ENCODE assay signal across 1 cellular context in the genomic region with DNA sequence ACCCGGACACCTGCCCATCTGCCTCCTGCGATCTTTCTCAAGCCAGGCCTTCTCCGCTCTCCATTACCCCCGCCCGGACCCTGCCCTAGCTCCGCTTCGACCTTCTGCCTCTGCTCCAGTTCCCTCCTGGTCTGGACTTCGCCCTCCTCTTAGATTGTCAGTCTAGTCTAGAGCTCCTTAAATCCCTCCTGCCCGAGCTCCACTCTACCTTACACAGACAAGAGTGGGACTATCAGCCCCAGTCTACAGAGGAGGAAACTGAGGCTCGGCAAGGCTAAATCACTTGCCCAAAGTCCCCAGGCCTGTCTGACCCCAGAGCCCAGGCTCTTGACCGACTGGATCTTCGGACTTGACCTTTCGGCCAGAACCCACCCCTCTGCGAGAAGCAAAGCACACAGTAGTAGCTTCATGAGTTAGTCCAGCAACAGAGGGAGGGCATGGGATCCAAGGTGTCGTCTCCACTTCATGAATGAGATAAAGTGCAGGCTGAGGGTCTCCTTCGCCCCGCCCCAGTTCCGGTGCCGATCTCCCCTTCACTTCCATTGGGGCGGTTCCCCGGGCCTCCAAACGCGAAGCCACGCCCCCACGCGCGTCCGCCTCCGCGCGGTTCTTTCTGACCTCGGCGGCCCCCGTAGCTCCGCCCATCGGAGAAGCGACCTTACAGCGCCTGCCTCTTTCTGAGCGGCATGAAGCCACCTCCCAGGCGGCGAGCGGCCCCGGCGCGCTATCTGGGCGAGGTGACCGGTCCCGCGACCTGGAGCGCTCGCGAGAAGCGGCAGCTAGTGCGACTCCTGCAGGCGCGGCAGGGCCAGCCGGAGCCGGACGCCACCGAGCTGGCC.
TF ChIP-seq lines count a peak whose summit lies in the region.

A gene with protein sequence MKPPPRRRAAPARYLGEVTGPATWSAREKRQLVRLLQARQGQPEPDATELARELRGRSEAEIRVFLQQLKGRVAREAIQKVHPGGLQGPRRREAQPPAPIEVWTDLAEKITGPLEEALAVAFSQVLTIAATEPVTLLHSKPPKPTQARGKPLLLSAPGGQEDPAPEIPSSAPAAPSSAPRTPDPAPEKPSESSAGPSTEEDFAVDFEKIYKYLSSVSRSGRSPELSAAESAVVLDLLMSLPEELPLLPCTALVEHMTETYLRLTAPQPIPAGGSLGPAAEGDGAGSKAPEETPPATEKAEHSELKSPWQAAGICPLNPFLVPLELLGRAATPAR (plus strand): TSS at position 658 of the 839 bp plus-strand sequence. CDS start 29 bp downstream, at position 687.

TF ChIP-seq in WTC11, 78 proteins besides CTCF, POLR2A, EP300 and RAD21 (continued from another document and continues in another):
- TF ChIP-seq, protein P1, sequence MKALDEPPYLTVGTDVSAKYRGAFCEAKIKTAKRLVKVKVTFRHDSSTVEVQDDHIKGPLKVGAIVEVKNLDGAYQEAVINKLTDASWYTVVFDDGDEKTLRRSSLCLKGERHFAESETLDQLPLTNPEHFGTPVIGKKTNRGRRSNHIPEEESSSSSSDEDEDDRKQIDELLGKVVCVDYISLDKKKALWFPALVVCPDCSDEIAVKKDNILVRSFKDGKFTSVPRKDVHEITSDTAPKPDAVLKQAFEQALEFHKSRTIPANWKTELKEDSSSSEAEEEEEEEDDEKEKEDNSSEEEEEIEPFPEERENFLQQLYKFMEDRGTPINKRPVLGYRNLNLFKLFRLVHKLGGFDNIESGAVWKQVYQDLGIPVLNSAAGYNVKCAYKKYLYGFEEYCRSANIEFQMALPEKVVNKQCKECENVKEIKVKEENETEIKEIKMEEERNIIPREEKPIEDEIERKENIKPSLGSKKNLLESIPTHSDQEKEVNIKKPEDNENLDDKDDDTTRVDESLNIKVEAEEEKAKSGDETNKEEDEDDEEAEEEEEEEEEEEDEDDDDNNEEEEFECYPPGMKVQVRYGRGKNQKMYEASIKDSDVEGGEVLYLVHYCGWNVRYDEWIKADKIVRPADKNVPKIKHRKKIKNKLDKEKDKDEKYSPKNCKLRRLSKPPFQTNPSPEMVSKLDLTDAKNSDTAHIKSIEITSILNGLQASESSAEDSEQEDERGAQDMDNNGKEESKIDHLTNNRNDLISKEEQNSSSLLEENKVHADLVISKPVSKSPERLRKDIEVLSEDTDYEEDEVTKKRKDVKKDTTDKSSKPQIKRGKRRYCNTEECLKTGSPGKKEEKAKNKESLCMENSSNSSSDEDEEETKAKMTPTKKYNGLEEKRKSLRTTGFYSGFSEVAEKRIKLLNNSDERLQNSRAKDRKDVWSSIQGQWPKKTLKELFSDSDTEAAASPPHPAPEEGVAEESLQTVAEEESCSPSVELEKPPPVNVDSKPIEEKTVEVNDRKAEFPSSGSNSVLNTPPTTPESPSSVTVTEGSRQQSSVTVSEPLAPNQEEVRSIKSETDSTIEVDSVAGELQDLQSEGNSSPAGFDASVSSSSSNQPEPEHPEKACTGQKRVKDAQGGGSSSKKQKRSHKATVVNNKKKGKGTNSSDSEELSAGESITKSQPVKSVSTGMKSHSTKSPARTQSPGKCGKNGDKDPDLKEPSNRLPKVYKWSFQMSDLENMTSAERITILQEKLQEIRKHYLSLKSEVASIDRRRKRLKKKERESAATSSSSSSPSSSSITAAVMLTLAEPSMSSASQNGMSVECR (CRISPR knock-in tag; IDR thresholded peaks at IDR 0.05; ENCODE audit: borderline replicate concordance): 0 out of 2 replicates have a peak, but pooled peaks have one; percentile 7
- TF ChIP-seq EMX1 (CRISPR knock-in tag; IDR thresholded peaks at IDR 0.05) (no peak), MXD4 (CRISPR knock-in tag; IDR thresholded peaks at IDR 0.05; ENCODE audit: borderline replicate concordance) (no peak), SMAD4 (CRISPR knock-in tag; IDR thresholded peaks at IDR 0.05) (no peak), SOX15 (CRISPR knock-in tag; IDR thresholded peaks at IDR 0.05) (no peak), ZNF138 (CRISPR knock-in tag; conservative IDR thresholded peaks at IDR 0.05) (peak; percentile 91; the same call in 1 of the 2 replicates), ZNF416 (CRISPR knock-in tag; IDR thresholded peaks at IDR 0.05) (no peak), HMGA2 (CRISPR knock-in tag; IDR thresholded peaks at IDR 0.05) (no peak), IRF2 (CRISPR knock-in tag; IDR thresholded peaks at IDR 0.05; ENCODE audit: borderline replicate concordance, low read depth) (no peak), SMAD3 (CRISPR knock-in tag; IDR thresholded peaks at IDR 0.05; ENCODE audit: borderline replicate concordance) (no peak), ZNF219 (CRISPR knock-in tag; IDR thresholded peaks at IDR 0.05; ENCODE audit: borderline replicate concordance) (no peak), TP53 (CRISPR knock-in tag; IDR thresholded peaks at IDR 0.05) (peak; percentile 60; the same call in 1 of the 2 replicates), GTF2I (CRISPR knock-in tag; conservative IDR thresholded peaks at IDR 0.05) (no peak), ZNF396 (CRISPR knock-in tag; IDR thresholded peaks at IDR 0.05; ENCODE audit: borderline replicate concordance) (no peak), NFATC4 (CRISPR knock-in tag; IDR thresholded peaks at IDR 0.05) (no peak), ZNF263 (CRISPR knock-in tag; IDR thresholded peaks at IDR 0.05; ENCODE audit: low read depth) (no peak), JAZF1 (CRISPR knock-in tag; IDR thresholded peaks at IDR 0.05) (no peak), CREB1 (CRISPR knock-in tag; IDR thresholded peaks at IDR 0.05) (0 out of 2 replicates have a peak, but pooled peaks have one; percentile 22), NFE2L1 (CRISPR knock-in tag; IDR thresholded peaks at IDR 0.05) (no peak), NR1H2 (CRISPR knock-in tag; IDR thresholded peaks at IDR 0.05) (no peak), TEAD4 (CRISPR knock-in tag; IDR thresholded peaks at IDR 0.05) (no peak), NR2C2 (CRISPR knock-in tag; IDR thresholded peaks at IDR 0.05) (no peak), ZNF671 (CRISPR knock-in tag; IDR thresholded peaks at IDR 0.05) (no peak), GABPB1 (CRISPR knock-in tag; IDR thresholded peaks at IDR 0.05) (no peak), RORB (CRISPR knock-in tag; IDR thresholded peaks at IDR 0.05) (no peak), KAT7 (CRISPR knock-in tag; IDR thresholded peaks at IDR 0.05; ENCODE audit: borderline replicate concordance) (no peak), NR3C1 (CRISPR knock-in tag; conservative IDR thresholded peaks at IDR 0.05; ENCODE audit: low read depth) (peak; percentile 81; the same call in 1 of the 2 replicates), FOXP1 (CRISPR knock-in tag; IDR thresholded peaks at IDR 0.05; ENCODE audit: borderline replicate concordance) (no peak), ZNF121 (CRISPR knock-in tag; IDR thresholded peaks at IDR 0.05) (no peak), CREM (CRISPR knock-in tag; IDR thresholded peaks at IDR 0.05) (peak; percentile 26; the same call in 1 of the 2 replicates), TEAD1 (CRISPR knock-in tag; IDR thresholded peaks at IDR 0.05) (no peak)
- TF ChIP-seq, protein P2, sequence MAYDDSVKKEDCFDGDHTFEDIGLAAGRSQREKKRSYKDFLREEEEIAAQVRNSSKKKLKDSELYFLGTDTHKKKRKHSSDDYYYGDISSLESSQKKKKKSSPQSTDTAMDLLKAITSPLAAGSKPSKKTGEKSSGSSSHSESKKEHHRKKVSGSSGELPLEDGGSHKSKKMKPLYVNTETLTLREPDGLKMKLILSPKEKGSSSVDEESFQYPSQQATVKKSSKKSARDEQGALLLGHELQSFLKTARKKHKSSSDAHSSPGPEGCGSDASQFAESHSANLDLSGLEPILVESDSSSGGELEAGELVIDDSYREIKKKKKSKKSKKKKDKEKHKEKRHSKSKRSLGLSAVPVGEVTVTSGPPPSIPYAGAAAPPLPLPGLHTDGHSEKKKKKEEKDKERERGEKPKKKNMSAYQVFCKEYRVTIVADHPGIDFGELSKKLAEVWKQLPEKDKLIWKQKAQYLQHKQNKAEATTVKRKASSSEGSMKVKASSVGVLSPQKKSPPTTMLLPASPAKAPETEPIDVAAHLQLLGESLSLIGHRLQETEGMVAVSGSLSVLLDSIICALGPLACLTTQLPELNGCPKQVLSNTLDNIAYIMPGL (CRISPR knock-in tag; IDR thresholded peaks at IDR 0.05): peak; percentile 81
- TF ChIP-seq, protein P3, sequence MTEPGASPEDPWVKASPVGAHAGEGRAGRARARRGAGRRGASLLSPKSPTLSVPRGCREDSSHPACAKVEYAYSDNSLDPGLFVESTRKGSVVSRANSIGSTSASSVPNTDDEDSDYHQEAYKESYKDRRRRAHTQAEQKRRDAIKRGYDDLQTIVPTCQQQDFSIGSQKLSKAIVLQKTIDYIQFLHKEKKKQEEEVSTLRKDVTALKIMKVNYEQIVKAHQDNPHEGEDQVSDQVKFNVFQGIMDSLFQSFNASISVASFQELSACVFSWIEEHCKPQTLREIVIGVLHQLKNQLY (CRISPR knock-in tag; IDR thresholded peaks at IDR 0.05): no peak
- TF ChIP-seq, protein P4, sequence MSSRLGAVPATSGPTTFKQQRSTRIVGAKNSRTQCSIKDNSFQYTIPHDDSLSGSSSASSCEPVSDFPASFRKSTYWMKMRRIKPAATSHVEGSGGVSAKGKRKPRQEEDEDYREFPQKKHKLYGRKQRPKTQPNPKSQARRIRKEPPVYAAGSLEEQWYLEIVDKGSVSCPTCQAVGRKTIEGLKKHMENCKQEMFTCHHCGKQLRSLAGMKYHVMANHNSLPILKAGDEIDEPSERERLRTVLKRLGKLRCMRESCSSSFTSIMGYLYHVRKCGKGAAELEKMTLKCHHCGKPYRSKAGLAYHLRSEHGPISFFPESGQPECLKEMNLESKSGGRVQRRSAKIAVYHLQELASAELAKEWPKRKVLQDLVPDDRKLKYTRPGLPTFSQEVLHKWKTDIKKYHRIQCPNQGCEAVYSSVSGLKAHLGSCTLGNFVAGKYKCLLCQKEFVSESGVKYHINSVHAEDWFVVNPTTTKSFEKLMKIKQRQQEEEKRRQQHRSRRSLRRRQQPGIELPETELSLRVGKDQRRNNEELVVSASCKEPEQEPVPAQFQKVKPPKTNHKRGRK (CRISPR knock-in tag; IDR thresholded peaks at IDR 0.05; ENCODE audit: borderline replicate concordance): no peak
- TF ChIP-seq, protein P5, sequence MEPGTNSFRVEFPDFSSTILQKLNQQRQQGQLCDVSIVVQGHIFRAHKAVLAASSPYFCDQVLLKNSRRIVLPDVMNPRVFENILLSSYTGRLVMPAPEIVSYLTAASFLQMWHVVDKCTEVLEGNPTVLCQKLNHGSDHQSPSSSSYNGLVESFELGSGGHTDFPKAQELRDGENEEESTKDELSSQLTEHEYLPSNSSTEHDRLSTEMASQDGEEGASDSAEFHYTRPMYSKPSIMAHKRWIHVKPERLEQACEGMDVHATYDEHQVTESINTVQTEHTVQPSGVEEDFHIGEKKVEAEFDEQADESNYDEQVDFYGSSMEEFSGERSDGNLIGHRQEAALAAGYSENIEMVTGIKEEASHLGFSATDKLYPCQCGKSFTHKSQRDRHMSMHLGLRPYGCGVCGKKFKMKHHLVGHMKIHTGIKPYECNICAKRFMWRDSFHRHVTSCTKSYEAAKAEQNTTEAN (CRISPR knock-in tag; IDR thresholded peaks at IDR 0.05): no peak
- TF ChIP-seq, protein P6, sequence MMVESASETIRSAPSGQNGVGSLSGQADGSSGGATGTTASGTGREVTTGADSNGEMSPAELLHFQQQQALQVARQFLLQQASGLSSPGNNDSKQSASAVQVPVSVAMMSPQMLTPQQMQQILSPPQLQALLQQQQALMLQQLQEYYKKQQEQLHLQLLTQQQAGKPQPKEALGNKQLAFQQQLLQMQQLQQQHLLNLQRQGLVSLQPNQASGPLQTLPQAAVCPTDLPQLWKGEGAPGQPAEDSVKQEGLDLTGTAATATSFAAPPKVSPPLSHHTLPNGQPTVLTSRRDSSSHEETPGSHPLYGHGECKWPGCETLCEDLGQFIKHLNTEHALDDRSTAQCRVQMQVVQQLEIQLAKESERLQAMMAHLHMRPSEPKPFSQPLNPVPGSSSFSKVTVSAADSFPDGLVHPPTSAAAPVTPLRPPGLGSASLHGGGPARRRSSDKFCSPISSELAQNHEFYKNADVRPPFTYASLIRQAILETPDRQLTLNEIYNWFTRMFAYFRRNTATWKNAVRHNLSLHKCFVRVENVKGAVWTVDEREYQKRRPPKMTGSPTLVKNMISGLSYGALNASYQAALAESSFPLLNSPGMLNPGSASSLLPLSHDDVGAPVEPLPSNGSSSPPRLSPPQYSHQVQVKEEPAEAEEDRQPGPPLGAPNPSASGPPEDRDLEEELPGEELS (CRISPR knock-in tag; IDR thresholded peaks at IDR 0.05): no peak
- TF ChIP-seq, protein P7, sequence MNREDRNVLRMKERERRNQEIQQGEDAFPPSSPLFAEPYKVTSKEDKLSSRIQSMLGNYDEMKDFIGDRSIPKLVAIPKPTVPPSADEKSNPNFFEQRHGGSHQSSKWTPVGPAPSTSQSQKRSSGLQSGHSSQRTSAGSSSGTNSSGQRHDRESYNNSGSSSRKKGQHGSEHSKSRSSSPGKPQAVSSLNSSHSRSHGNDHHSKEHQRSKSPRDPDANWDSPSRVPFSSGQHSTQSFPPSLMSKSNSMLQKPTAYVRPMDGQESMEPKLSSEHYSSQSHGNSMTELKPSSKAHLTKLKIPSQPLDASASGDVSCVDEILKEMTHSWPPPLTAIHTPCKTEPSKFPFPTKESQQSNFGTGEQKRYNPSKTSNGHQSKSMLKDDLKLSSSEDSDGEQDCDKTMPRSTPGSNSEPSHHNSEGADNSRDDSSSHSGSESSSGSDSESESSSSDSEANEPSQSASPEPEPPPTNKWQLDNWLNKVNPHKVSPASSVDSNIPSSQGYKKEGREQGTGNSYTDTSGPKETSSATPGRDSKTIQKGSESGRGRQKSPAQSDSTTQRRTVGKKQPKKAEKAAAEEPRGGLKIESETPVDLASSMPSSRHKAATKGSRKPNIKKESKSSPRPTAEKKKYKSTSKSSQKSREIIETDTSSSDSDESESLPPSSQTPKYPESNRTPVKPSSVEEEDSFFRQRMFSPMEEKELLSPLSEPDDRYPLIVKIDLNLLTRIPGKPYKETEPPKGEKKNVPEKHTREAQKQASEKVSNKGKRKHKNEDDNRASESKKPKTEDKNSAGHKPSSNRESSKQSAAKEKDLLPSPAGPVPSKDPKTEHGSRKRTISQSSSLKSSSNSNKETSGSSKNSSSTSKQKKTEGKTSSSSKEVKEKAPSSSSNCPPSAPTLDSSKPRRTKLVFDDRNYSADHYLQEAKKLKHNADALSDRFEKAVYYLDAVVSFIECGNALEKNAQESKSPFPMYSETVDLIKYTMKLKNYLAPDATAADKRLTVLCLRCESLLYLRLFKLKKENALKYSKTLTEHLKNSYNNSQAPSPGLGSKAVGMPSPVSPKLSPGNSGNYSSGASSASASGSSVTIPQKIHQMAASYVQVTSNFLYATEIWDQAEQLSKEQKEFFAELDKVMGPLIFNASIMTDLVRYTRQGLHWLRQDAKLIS (CRISPR knock-in tag; IDR thresholded peaks at IDR 0.05; ENCODE audit: borderline replicate concordance): no peak
- TF ChIP-seq, protein P8, sequence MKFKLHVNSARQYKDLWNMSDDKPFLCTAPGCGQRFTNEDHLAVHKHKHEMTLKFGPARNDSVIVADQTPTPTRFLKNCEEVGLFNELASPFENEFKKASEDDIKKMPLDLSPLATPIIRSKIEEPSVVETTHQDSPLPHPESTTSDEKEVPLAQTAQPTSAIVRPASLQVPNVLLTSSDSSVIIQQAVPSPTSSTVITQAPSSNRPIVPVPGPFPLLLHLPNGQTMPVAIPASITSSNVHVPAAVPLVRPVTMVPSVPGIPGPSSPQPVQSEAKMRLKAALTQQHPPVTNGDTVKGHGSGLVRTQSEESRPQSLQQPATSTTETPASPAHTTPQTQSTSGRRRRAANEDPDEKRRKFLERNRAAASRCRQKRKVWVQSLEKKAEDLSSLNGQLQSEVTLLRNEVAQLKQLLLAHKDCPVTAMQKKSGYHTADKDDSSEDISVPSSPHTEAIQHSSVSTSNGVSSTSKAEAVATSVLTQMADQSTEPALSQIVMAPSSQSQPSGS (CRISPR knock-in tag; IDR thresholded peaks at IDR 0.05; ENCODE audit: borderline replicate concordance, low read depth): no peak
